ENCODE assay signal across 29 cellular contexts in genomic region chr11:124807660-124808270, GRCh38. TPM values are rescaled to one million over a fixed set of nuclear protein-coding genes. Genes with fewer than 3 reads are reported as not detected.
"Had no signal": no experiment of that assay in that cellular context is flagged by ENCODE, and none has a peak within 500 bp of the region (broad histone marks: within the 10 kb centered on the region; RNA-seq: fewer than 3 reads in every experiment).

No MANE protein-coding gene starts in this region.

- H3K4me1 ChIP-seq: breast epithelium, esophagus squamous epithelium, heart right ventricle, lower lobe of right lung, sigmoid colon, stomach, suprapubic skin, tibial artery had no signal

- H3K36me3 ChIP-seq: breast epithelium, neutrophil, suprapubic skin had no signal

- ATAC-seq: activated T-cell treated with anti-CD3 and anti-CD28 coated beads, Interleukin-2, amount 50 U/mL, for 4 hours; activated T-helper 17 cell treated with anti-CD3 and anti-CD28 coated beads, Interleukin-2, amount 50 U/mL, for 72 hours; heart right ventricle; left lobe of liver; lower lobe of right lung; natural killer cell; stimulated activated memory B cell treated with anti-CD40 and anti-IgM and Interleukin-4, amounts not matched to agents 10 μg/mL and 1 μg/mL and 100 μg/mL, for 72 hours; WTC11 had no signal

- DNase-seq: activated CD4-positive, alpha-beta memory T cell treated with anti-CD3 and anti-CD28 coated beads, Interleukin-2, amount 10 ng/mL, durations not matched to agents 7 days and 5 days; activated CD4-positive, alpha-beta T cell treated with anti-CD3 and anti-CD28 coated beads for 1 hour; activated CD4-positive, alpha-beta T cell treated with anti-CD3 and anti-CD28 coated beads, Interleukin-2, amount 10 ng/mL, durations not matched to agents 7 days and 5 days; activated CD8-positive, alpha-beta memory T cell treated with anti-CD3 and anti-CD28 coated beads, Interleukin-2, amount 50 U/mL, for 48 hours; activated gamma-delta T cell treated with Interleukin-2 at 50 U/mL for 16 hours; activated T-cell treated with anti-CD3 and anti-CD28 coated beads, Interleukin-2, amount 50 U/mL, for 4 hours; central memory CD4-positive, alpha-beta T cell; endodermal cell; esophagus squamous epithelium; heart right ventricle; kidney glomerular epithelial cell; lower lobe of right lung; mesenchymal stem cell; natural killer cell; sigmoid colon; stimulated activated CD4-positive, alpha-beta T cell treated with anti-CD3 and anti-CD28 coated beads, Interleukin-1b, Interleukin-23, amount 100 ng/mL, for 48 hours; stimulated activated CD4-positive, alpha-beta T cell treated with anti-CD3 and anti-CD28 coated beads, Interleukin-4, amount 100 ng/mL, for 4 hours; stimulated activated CD8-positive, alpha-beta memory T cell treated with anti-CD3 and anti-CD28 coated beads, Interleukin-4, amount 100 ng/mL, for 48 hours; stomach; T-helper 2 cell; tibial artery had no signal

- H3K27ac ChIP-seq: breast epithelium, esophagus squamous epithelium, heart right ventricle, lower lobe of right lung, neutrophil, sigmoid colon, stomach, suprapubic skin, tibial artery had no signal

- H3K4me3 ChIP-seq: breast epithelium, esophagus squamous epithelium, heart right ventricle, lower lobe of right lung, sigmoid colon, smooth muscle cell, stomach, suprapubic skin, tibial artery had no signal

- H3K27me3 ChIP-seq: breast epithelium, esophagus squamous epithelium, stomach, suprapubic skin, tibial artery had no signal

- H3K9me3 ChIP-seq: breast epithelium, esophagus squamous epithelium, heart right ventricle, lower lobe of right lung, neutrophil, sigmoid colon, stomach, suprapubic skin, tibial artery had no signal

RNA-seq across cellular contexts. Expression of gene VSIG2, which starts 55.7 kb away (rescaled TPM):
- total RNA-seq: activated T-cell treated with anti-CD3 and anti-CD28 coated beads, Interleukin-2, amount 50 U/mL, for 4 hours; activated T-helper 17 cell treated with anti-CD3 and anti-CD28 coated beads, Interleukin-2, amount 50 U/mL, for 72 hours; natural killer cell; smooth muscle cell had no signal
